In the genomic region with DNA sequence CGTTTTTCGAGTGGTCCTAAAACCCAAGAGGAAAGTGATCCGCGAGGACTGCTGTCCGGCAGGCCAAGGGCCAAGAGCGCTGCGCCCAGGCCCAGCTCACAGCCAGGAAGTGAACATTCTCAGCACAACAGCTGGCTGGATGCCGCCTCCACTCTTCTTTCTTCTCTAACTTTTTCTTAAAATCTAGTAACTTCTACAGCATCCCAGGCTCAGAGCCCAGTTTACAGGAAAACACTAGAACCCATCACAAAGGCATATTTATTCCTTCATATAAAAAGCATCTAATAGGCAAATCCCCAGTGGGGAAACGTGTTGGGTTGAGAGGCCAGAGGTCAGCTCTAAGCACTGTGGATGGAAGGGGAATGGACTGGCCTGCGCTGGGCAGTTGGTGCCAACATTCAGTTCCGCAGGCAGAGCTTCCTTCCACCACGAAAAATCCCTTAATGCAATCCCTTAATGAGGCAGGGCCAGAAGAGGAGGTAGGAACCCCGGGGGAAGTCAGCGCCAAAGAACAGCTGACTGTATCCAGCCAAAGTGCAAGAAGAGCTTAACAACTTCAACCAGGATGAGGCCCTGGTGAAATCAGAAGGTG, we compare ENCODE assay signal across 10 cellular contexts.
DNase-seq lines count a peak whose midpoint lies in the region; ATAC-seq and TF ChIP-seq lines count a peak whose summit lies in the region.
"Had no signal": no experiment of that assay in that cellular context is flagged by ENCODE, and none has a peak within 500 bp of the region (broad histone marks: within the 10 kb centered on the region; RNA-seq: fewer than 3 reads in every experiment).

No MANE protein-coding gene starts in this region.

- peaks cover 7% of the 10 kb centered on the region for H3K9me3 Mint-ChIP-seq in type B pancreatic cell

- intact Hi-C loops in Right ventricle myocardium superior (cut with DNase I), result no loop called here

- H3K4me3 Mint-ChIP-seq in type B pancreatic cell, result no peak overlapping the region

- H3K4me3 ChIP-seq in cardiac fibroblast (replicated peaks in 1 of 2; ENCODE audit: low read depth in 2 of 2, low read length in 2 of 2) (no peak overlapping the region), osteoblast (ENCODE audit: insufficient read depth, low read length) (no peak overlapping the region)

- peaks cover 63% of the 10 kb centered on the region for H4K20me1 ChIP-seq in osteoblast (ENCODE audit: insufficient read depth, low read length)

- in situ Hi-C loops in GM13977 (cut with MboI; ENCODE audit: low pct_unique_long_range_greater_than_20kb, low sequenced_read_pairs, unreplicated experiment), result no loop called here

- peaks cover 13% of the 10 kb centered on the region for H3K4me1 Mint-ChIP-seq in type B pancreatic cell (ENCODE audit: unreplicated experiment)

- no peak for TF ChIP-seq CTCF in cardiac fibroblast (IDR thresholded peaks at IDR 0.05; ENCODE audit: low read depth, low read length)
- TF ChIP-seq CTCF in osteoblast (IDR thresholded peaks at IDR 0.05; ENCODE audit: extremely low read depth, low read depth, low read length), result no peak
- TF ChIP-seq CTCF in type B pancreatic cell (conservative IDR thresholded peaks at IDR 0.05), result no peak
- TF ChIP-seq CTCF in GM13977 (IDR thresholded peaks at IDR 0.05; ENCODE audit: extremely low read depth, insufficient read depth, missing control alignments), result no peak

- H3K27me3 Mint-ChIP-seq in type B pancreatic cell, result no peaks in the 10 kb centered on the region

- peaks cover 32% of the 10 kb centered on the region for H3K36me3 Mint-ChIP-seq in type B pancreatic cell

- ATAC-seq in Right ventricle myocardium superior (ENCODE audit: poor library complexity) (peak; percentile 48), GM21723 (IDR thresholded peaks at IDR 0.05; ENCODE audit: unreplicated experiment) (no peak)

- no peak overlapping the region for H2AFZ ChIP-seq in osteoblast (ENCODE audit: low read length)

- no peaks in the 10 kb centered on the region for H3K27me3 ChIP-seq in osteoblast (ENCODE audit: insufficient read depth, low read length)

- H3K4me2 ChIP-seq in osteoblast (ENCODE audit: insufficient read depth, low read length), result no peak overlapping the region

- H3K9me3 ChIP-seq in osteoblast (ENCODE audit: low read depth, low read length), result no peaks in the 10 kb centered on the region

- H3K36me3 ChIP-seq in osteoblast (ENCODE audit: insufficient read depth, low read length), result no peaks in the 10 kb centered on the region

- peaks cover 15% of the 10 kb centered on the region for H3K4me1 ChIP-seq in osteoblast (ENCODE audit: insufficient read depth, low read length)

- DNase-seq in cardiac fibroblast (ENCODE audit: low read depth in 2 of 2) (peak; percentile 56 to 76), Right ventricle myocardium superior (peak; percentile 86), osteoblast (ENCODE audit: insufficient read length, low spot score, missing footprints) (peak; percentile 91), type B pancreatic cell (ENCODE audit: extremely low spot score, unreplicated experiment) (no peak), GM13977 (ENCODE audit: low spot score) (no peak), HuH-7.5 (ENCODE audit: low spot score) (no peak)
- DNase-seq: activated T-cell treated with anti-CD3 and anti-CD28 coated beads for 4 hours, H7, kidney glomerular epithelial cell had no signal

- peak overlapping the region; percentile 20 for H3K27ac Mint-ChIP-seq in type B pancreatic cell

- H3K27ac ChIP-seq in osteoblast (ENCODE audit: low read depth, low read length), result peak overlapping the region; percentile 41

- H3K79me2 ChIP-seq in osteoblast (ENCODE audit: insufficient read depth, low read length), result peaks cover 95% of the 10 kb centered on the region

Comparison
In these comparisons a context has a peak if more than half of its experiments do, and no peak if none do; other contexts are left out.
1. DNase-seq: peak in cardiac fibroblast (2 of 2), Right ventricle myocardium superior (single experiment) and osteoblast (single experiment); none in type B pancreatic cell (single experiment), GM13977 (single experiment) and HuH-7.5 (single experiment).